19 cellular contexts compared by ENCODE assay signal in genomic region chr12:124082676-124083075, GRCh38.
DNase-seq lines count a peak whose midpoint lies in the region; ATAC-seq, FAIRE-seq and TF ChIP-seq lines count a peak whose summit lies in the region.
"Had no signal": no experiment of that assay in that cellular context is flagged by ENCODE, and none has a peak within 500 bp of the region (broad histone marks: within the 10 kb centered on the region; RNA-seq: fewer than 3 reads in every experiment).

No MANE protein-coding gene starts in this region.

- no peak overlapping the region for H3K18ac ChIP-seq in H1 (ENCODE audit: extremely low read depth, low read length)

- H3K36me3 Mint-ChIP-seq in GM23338 (ENCODE audit: low read depth), result no peaks in the 10 kb centered on the region

- H3K23ac ChIP-seq in H1 (ENCODE audit: insufficient read length), result no peak overlapping the region

- no peak for TF ChIP-seq EP300 in H1 (IDR thresholded peaks at IDR 0.05; ENCODE audit: borderline replicate concordance in 1 of 2, low read depth in 2 of 2, low read length in 2 of 2)

- no peak overlapping the region for H2BK5ac ChIP-seq in H1 (ENCODE audit: low read depth, low read length)

- no peak overlapping the region for H4K5ac ChIP-seq in H1 (ENCODE audit: insufficient read length, low read depth, low read length)

- H4K20me1 ChIP-seq in GM23338 (replicated peaks; ENCODE audit: insufficient read depth), result no peaks in the 10 kb centered on the region
- H4K20me1 ChIP-seq in H1 (replicated peaks in 1 of 2; ENCODE audit: control insufficient read depth in 1 of 2, insufficient read depth in 2 of 2, low read length in 2 of 2), result no peaks in the 10 kb centered on the region

- H2AK5ac ChIP-seq in H1 (ENCODE audit: low read depth, low read length), result no peak overlapping the region

- H3K36me3 ChIP-seq in GM23338 (ENCODE audit: insufficient read depth) (no peaks in the 10 kb centered on the region; the same call in 1 of the 2 replicates), H1 (ENCODE audit: control insufficient read depth in 2 of 4, insufficient read depth in 4 of 4, low read length in 3 of 4) (no peaks in the 10 kb centered on the region)

- no peak overlapping the region for H4K91ac ChIP-seq in H1 (replicated peaks; ENCODE audit: insufficient read length, low read length)

- H3K4me3 Mint-ChIP-seq in GM23338, result no peak overlapping the region
- H3K4me3 Mint-ChIP-seq: B cell; CD4-positive, alpha-beta T cell had no signal

- no peak overlapping the region for H2BK12ac ChIP-seq in H1 (ENCODE audit: low read depth, low read length)

- H3K9me3 ChIP-seq in H1 (ENCODE audit: insufficient read depth in 2 of 2, low read depth in 1 of 2, low read length in 1 of 2), result 0 out of 4 replicates have a peak, but pooled peaks cover 0 to 2% of the 10 kb centered on the region in 2 experiments

- intact Hi-C loops in posterior vena cava (cut with DNase I), result no loop called here

- 0 out of 2 replicates have a peak, but pooled peaks cover 2% of the 10 kb centered on the region for H3F3A ChIP-seq in GM23338 (replicated peaks; ENCODE audit: low read depth)

- H4K8ac ChIP-seq in H1 (ENCODE audit: extremely low read depth, insufficient read depth, low read length), result no peak overlapping the region

- H2BK15ac ChIP-seq in H1 (ENCODE audit: low read length), result 0 out of 2 replicates have a peak overlapping the region, but pooled peaks have one; percentile 2

- no peaks in the 10 kb centered on the region for H3K27me3 ChIP-seq in GM23338 (ENCODE audit: insufficient read depth)
- H3K27me3 ChIP-seq in H1 (replicated peaks in 1 of 4; ENCODE audit: control insufficient read depth in 3 of 4, extremely low read depth in 1 of 4, insufficient read depth in 3 of 4, low read length in 3 of 4), result no peaks in the 10 kb centered on the region; a peak in 1 of 7 replicates

- TF ChIP-seq CTCF in GM23338 (conservative IDR thresholded peaks at IDR 0.05; ENCODE audit: low read depth in 2 of 2), result no peak
- no peak for TF ChIP-seq CTCF in H1 (IDR thresholded peaks at IDR 0.05; ENCODE audit: control extremely low read depth in 1 of 3, insufficient read depth in 1 of 3, low read depth in 1 of 3, low read length in 3 of 3)

- no peak overlapping the region for H3K9ac ChIP-seq in H1 (replicated peaks in 1 of 4; ENCODE audit: extremely low read depth in 1 of 4, low read depth in 3 of 4, low read length in 3 of 4)

- CTCF ChIA-PET in H1 (lab: Charles Lee; ENCODE audit: partially characterized antibody), result interaction anchor here (1.6 kb wide), 1 partner anchor 44 kb away, joined by 4 read pairs; no protein-coding TSS in a partner anchor

- H2AFZ ChIP-seq in GM23338, result 0 out of 2 replicates have a peak overlapping the region, but pooled peaks have one; percentile 47
- no peak overlapping the region for H2AFZ ChIP-seq in H1 (ENCODE audit: low read length)

- H3K56ac ChIP-seq in H1 (replicated peaks; ENCODE audit: insufficient read length, low read depth, low read length), result no peak overlapping the region

- H3K27ac ChIP-seq in GM23338 (ENCODE audit: low read depth) (no peak overlapping the region), H1 (ENCODE audit: low read depth, low read length) (no peak overlapping the region)

- peaks cover 12% of the 10 kb centered on the region for H3K27me3 Mint-ChIP-seq in GM23338 (ENCODE audit: insufficient read depth, low read depth, poor library complexity)
- H3K27me3 Mint-ChIP-seq: B cell; CD4-positive, alpha-beta T cell had no signal

- POLR2A ChIA-PET in H1 (lab: Charles Lee; ENCODE audit: partially characterized antibody), result no interaction called here

- ATAC-seq in GM23338 (no peak), GM18907 (IDR thresholded peaks at IDR 0.05; ENCODE audit: unreplicated experiment) (no peak), HG02610 (IDR thresholded peaks at IDR 0.05; ENCODE audit: unreplicated experiment) (no peak)
- ATAC-seq: HCT116 had no signal

- 95% methylated on average over 4 of the region's 4 CpGs; no CpG with 5 or more reads in 1 of the 2 experiments for WGBS in H1 (ENCODE audit: extremely low coverage in 1 of 2, insufficient coverage in 1 of 2, insufficient read length in 1 of 2, insufficient replicate concordance in 2 of 2, low coverage in 1 of 2, low lambda C conversion rate in 2 of 2, missing lambda C conversion rate in 1 of 2), 2 experiments

- TF ChIP-seq RAD21 in H1 (IDR thresholded peaks at IDR 0.05 in 1 of 2, conservative IDR thresholded peaks at IDR 0.05 in 1 of 2; ENCODE audit: low read depth in 2 of 2, low read length in 2 of 2), result no peak

- no peak overlapping the region for H3K4me2 ChIP-seq in GM23338
- H3K4me2 ChIP-seq in H1 (ENCODE audit: insufficient read depth in 1 of 2, low read depth in 2 of 2, low read length in 2 of 2), result no peak overlapping the region

- H3K4me1 Mint-ChIP-seq in GM23338, result peaks cover 12% of the 10 kb centered on the region
- H3K4me1 Mint-ChIP-seq: B cell had no signal

- no peaks in the 10 kb centered on the region for H3K9me2 ChIP-seq in GM23338 (ENCODE audit: insufficient read depth)

- DNase-seq in GM23338 (ENCODE audit: low spot score), result no peak
- DNase-seq in NCI-H524 treated with DMSO at 0.1 percent for 48 hours (lab: John Stamatoyannopoulos, UW), result peak; percentile 76
- no peak for DNase-seq in H1 (ENCODE audit: low read depth in 1 of 2, low spot score in 2 of 2)
- DNase-seq in posterior vena cava (ENCODE audit: low spot score), result peak; percentile 2
- no peak for DNase-seq in mesenteric fat pad (ENCODE audit: low spot score)
- DNase-seq: C1 segment of cervical spinal cord; Calu3; CD4-positive, alpha-beta T cell; DND-41; GDM1; IMR-90 had no signal

- H3K4me1 ChIP-seq in GM23338 (ENCODE audit: insufficient read depth) (0 out of 2 replicates have a peak, but pooled peaks cover 4% of the 10 kb centered on the region), H1 (replicated peaks in 1 of 4; ENCODE audit: control insufficient read depth in 3 of 4, insufficient read depth in 4 of 4, low read length in 3 of 4) (peaks cover 0 to 8% (median 3%) of the 10 kb centered on the region in 4 experiments; a peak in 3 of 7 replicates)

- no peaks in the 10 kb centered on the region for H3K79me1 ChIP-seq in H1 (ENCODE audit: low read depth, low read length)

- H3K9me3 Mint-ChIP-seq in GM23338, result peaks cover 3% of the 10 kb centered on the region; the same call in 1 of the 3 replicates
- H3K9me3 Mint-ChIP-seq: CD4-positive, alpha-beta T cell had no signal

- no peak overlapping the region for H2BK20ac ChIP-seq in H1 (ENCODE audit: low read length)

- no peak for FAIRE-seq in H1 (lab: Jason Lieb, UNC)
- FAIRE-seq: A204.1, GM12892, GM19239, H54 had no signal

- H3K79me2 ChIP-seq in GM23338 (replicated peaks; ENCODE audit: insufficient read depth), result no peaks in the 10 kb centered on the region
- no peaks in the 10 kb centered on the region for H3K79me2 ChIP-seq in H1 (ENCODE audit: control insufficient read depth in 1 of 2, insufficient read depth in 2 of 2, low read length in 2 of 2)

- H3K27ac Mint-ChIP-seq in GM23338, result no peak overlapping the region
- H3K27ac Mint-ChIP-seq: B cell; CD4-positive, alpha-beta T cell had no signal

- no peak overlapping the region for H3K4ac ChIP-seq in H1 (replicated peaks; ENCODE audit: insufficient read length, low read depth, low read length)

- H3K23me2 ChIP-seq in H1 (ENCODE audit: low read depth, low read length), result no peaks in the 10 kb centered on the region

- H3K14ac ChIP-seq in H1 (ENCODE audit: insufficient read length), result no peak overlapping the region

- H2BK120ac ChIP-seq in H1 (replicated peaks; ENCODE audit: low read depth, low read length), result no peak overlapping the region

- no peak for TF ChIP-seq POLR2A in H1 (IDR thresholded peaks at IDR 0.05; ENCODE audit: control extremely low read depth in 1 of 2, low read depth in 2 of 2, low read length in 2 of 2)

- no peak overlapping the region for H3K4me3 ChIP-seq in GM23338
- no peak overlapping the region for H3K4me3 ChIP-seq in H1 (ENCODE audit: extremely low read depth in 1 of 4, insufficient read depth in 2 of 4, low read depth in 3 of 4, low read length in 4 of 4)

TF ChIP-seq in GM23338, 12 proteins besides CTCF, POLR2A, EP300 and RAD21 (continues in another document):
- no peak for TF ChIP-seq EZH2phosphoT487 (IDR thresholded peaks at IDR 0.05; ENCODE audit: unreplicated experiment)

TF ChIP-seq in H1, 55 proteins besides CTCF, POLR2A, EP300 and RAD21:
- TF ChIP-seq ASH2L (IDR thresholded peaks at IDR 0.05; ENCODE audit: low read length) (no peak), KDM5A (IDR thresholded peaks at IDR 0.05; ENCODE audit: low read length) (no peak), EZH2 (IDR thresholded peaks at IDR 0.05; ENCODE audit: low read depth, low read length, severe bottlenecking) (no peak), SRF (IDR thresholded peaks at IDR 0.05; ENCODE audit: low read depth, low read length) (no peak), GABPA (IDR thresholded peaks at IDR 0.05; ENCODE audit: borderline replicate concordance, insufficient read depth, low read length) (no peak), FOSL1 (IDR thresholded peaks at IDR 0.05; ENCODE audit: insufficient read depth, low read depth, low read length) (no peak), CTBP2 (IDR thresholded peaks at IDR 0.05; ENCODE audit: borderline replicate concordance, insufficient read depth, insufficient read length, low read length) (no peak), YY1 (IDR thresholded peaks at IDR 0.05; ENCODE audit: low read depth, low read length) (no peak), RNF2 (IDR thresholded peaks at IDR 0.05; ENCODE audit: borderline replicate concordance, low read depth, low read length, missing control alignments, poor library complexity, severe bottlenecking) (no peak)

Comparison
In these comparisons a context has a peak if more than half of its experiments do, and no peak if none do; other contexts are left out.
1. DNase-seq: peak in NCI-H524 treated with DMSO at 0.1 percent for 48 hours (single experiment) and posterior vena cava (single experiment); none in GM23338 (single experiment), H1 (0 of 2) and mesenteric fat pad (single experiment).